Comparison of ENCODE assay signal across 8 cellular contexts in genomic region chr6:72616406-72617015, GRCh38. TPM values are rescaled to one million over a fixed set of nuclear protein-coding genes. Genes with fewer than 3 reads are reported as not detected.
A peak's percentile ranks its signal among the peaks of the same experiment; 100 is the strongest.
DNase-seq lines count a peak whose midpoint lies in the region; ATAC-seq and TF ChIP-seq lines count a peak whose summit lies in the region.

No MANE protein-coding gene starts in this region.

- DNase-seq in D341Med (ENCODE audit: low spot score) = peak; percentile 30
- DNase-seq in HT-29 (ENCODE audit: low spot score) = peak; percentile 19
- DNase-seq in kidney glomerular epithelial cell (lab: John Stamatoyannopoulos, UW) = peak; percentile 23

- ATAC-seq in GM19351 (IDR thresholded peaks at IDR 0.05; ENCODE audit: unreplicated experiment) (no peak), GM21515 (IDR thresholded peaks at IDR 0.05; ENCODE audit: unreplicated experiment) (no peak), HG03196 (IDR thresholded peaks at IDR 0.05; ENCODE audit: unreplicated experiment) (no peak), GM18873 (IDR thresholded peaks at IDR 0.05; ENCODE audit: low FRiP score, unreplicated experiment) (no peak)

- H3K4me3 ChIP-seq in WI38 (ENCODE audit: low read depth, low read length) = no peak overlapping the region

- peak; percentile 25; the same call in 1 of the 2 replicates for TF ChIP-seq CTCF in WI38 (IDR thresholded peaks at IDR 0.05; ENCODE audit: low read depth, low read length)

RNA-seq across cellular contexts. Expression of gene KCNQ5, which starts 5.4 kb away (rescaled TPM):
- not detected in 2 replicates for total RNA-seq in HT-29 (2014; rRNA removed; shearing (Covaris generic))
